15 cellular contexts compared by ENCODE assay signal in the genomic region with DNA sequence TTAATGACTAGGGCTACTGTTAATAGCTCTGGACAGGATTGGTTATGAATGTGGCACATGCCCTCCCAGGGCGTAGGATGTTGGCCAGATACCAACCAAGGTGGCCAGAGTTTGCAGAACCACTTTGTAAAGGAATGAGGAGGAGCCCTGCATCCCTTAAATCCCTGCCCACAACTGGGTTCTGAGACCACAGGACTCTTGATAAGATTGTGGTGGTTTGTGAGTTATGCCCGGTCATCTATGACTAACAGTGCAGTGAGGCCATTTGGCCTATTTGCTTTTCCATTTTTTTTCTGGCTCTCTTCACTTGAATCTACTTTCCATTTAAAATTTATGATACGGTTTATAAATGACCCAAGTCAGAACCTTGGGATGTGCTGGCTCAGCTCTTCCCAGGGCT.
DNase-seq lines count a peak whose midpoint lies in the region; ATAC-seq and TF ChIP-seq lines count a peak whose summit lies in the region.
"Had no signal": no experiment of that assay in that cellular context is flagged by ENCODE, and none has a peak within 500 bp of the region (broad histone marks: within the 10 kb centered on the region; RNA-seq: fewer than 3 reads in every experiment).

No MANE protein-coding gene starts in this region.

- no peaks in the 10 kb centered on the region for H3K27me3 ChIP-seq in brain microvascular endothelial cell (replicated peaks)
- H3K27me3 ChIP-seq: gastroesophageal sphincter had no signal

- in situ Hi-C loops in brain microvascular endothelial cell (cut with HindIII; ENCODE audit: low pct_ligation_motif_present, low sequenced_read_pairs) = loop anchor here (25.0 kb wide), 1 partner anchor 309 kb away; no protein-coding TSS in a partner anchor

- TF ChIP-seq CTCF in brain microvascular endothelial cell (IDR thresholded peaks at IDR 0.05; ENCODE audit: low read depth, low read length, missing control alignments) = no peak
- no peak for TF ChIP-seq CTCF in mesothelial cell of epicardium (IDR thresholded peaks at IDR 0.05; ENCODE audit: unreplicated experiment)

- H3K36me3 ChIP-seq in brain microvascular endothelial cell (replicated peaks) = no peaks in the 10 kb centered on the region
- H3K36me3 ChIP-seq: gastroesophageal sphincter had no signal

- no peak for ATAC-seq in GM21723 (IDR thresholded peaks at IDR 0.05; ENCODE audit: unreplicated experiment)
- ATAC-seq: CD8-positive, alpha-beta T cell; gastroesophageal sphincter; stimulated activated effector memory CD8-positive, alpha-beta T cell treated with anti-CD3 and anti-CD28 coated beads, Interleukin-12 subunit alpha, Interleukin-12 subunit beta, amount 100 ng/mL, for 72 hours had no signal

- no peak overlapping the region for H3K4me3 Mint-ChIP-seq in mesothelial cell of epicardium
- H3K4me3 Mint-ChIP-seq: CD8-positive, alpha-beta T cell; stimulated activated effector memory CD8-positive, alpha-beta T cell treated with anti-CD3 and anti-CD28 coated beads, Interleukin-12 subunit alpha, Interleukin-12 subunit beta, amount 100 ng/mL, for 72 hours had no signal

- H3K4me3 ChIP-seq in brain microvascular endothelial cell (ENCODE audit: low read depth, low read length) = no peak overlapping the region
- H3K4me3 ChIP-seq: gastroesophageal sphincter had no signal

- H3K4me1 Mint-ChIP-seq in mesothelial cell of epicardium = peaks cover 28% of the 10 kb centered on the region
- H3K4me1 Mint-ChIP-seq: stimulated activated effector memory CD8-positive, alpha-beta T cell treated with anti-CD3 and anti-CD28 coated beads, Interleukin-12 subunit alpha, Interleukin-12 subunit beta, amount 100 ng/mL, for 72 hours had no signal

- DNase-seq in DMS79 treated with DMSO at 0.1 percent for 48 hours (lab: John Stamatoyannopoulos, UW) (peak; percentile 31), OCI-M1 (lab: John Stamatoyannopoulos, UW) (peak; percentile 70), brain microvascular endothelial cell (peak; percentile 88), myocyte (ENCODE audit: low read depth) (peak; percentile 97), mesothelial cell of epicardium (ENCODE audit: low spot score in 2 of 2, unreplicated experiment in 2 of 2) (no peak), Ammon's horn (ENCODE audit: low spot score) (no peak), D341Med (ENCODE audit: low spot score) (no peak)
- DNase-seq: activated CD4-positive, alpha-beta T cell treated with anti-CD3 and anti-CD28 coated beads for 1 hour; CD8-positive, alpha-beta T cell; NCI-H345; Right ventricle myocardium superior; stimulated activated CD4-positive, alpha-beta T cell treated with anti-CD3 and anti-CD28 coated beads, Interleukin-15, amount 100 ng/mL, for 24 hours had no signal

- no peak overlapping the region for H3K27ac Mint-ChIP-seq in mesothelial cell of epicardium
- H3K27ac Mint-ChIP-seq: CD8-positive, alpha-beta T cell; stimulated activated effector memory CD8-positive, alpha-beta T cell treated with anti-CD3 and anti-CD28 coated beads, Interleukin-12 subunit alpha, Interleukin-12 subunit beta, amount 100 ng/mL, for 72 hours had no signal

- no peaks in the 10 kb centered on the region for H3K36me3 Mint-ChIP-seq in mesothelial cell of epicardium
- H3K36me3 Mint-ChIP-seq: CD8-positive, alpha-beta T cell; stimulated activated effector memory CD8-positive, alpha-beta T cell treated with anti-CD3 and anti-CD28 coated beads, Interleukin-12 subunit alpha, Interleukin-12 subunit beta, amount 100 ng/mL, for 72 hours had no signal

- no peak overlapping the region for H3K27ac ChIP-seq in brain microvascular endothelial cell
- H3K27ac ChIP-seq: gastroesophageal sphincter had no signal

- no peaks in the 10 kb centered on the region for H3K27me3 Mint-ChIP-seq in mesothelial cell of epicardium (ENCODE audit: low read depth)

- no peaks in the 10 kb centered on the region for H3K9me3 Mint-ChIP-seq in mesothelial cell of epicardium
- H3K9me3 Mint-ChIP-seq: CD8-positive, alpha-beta T cell; stimulated activated effector memory CD8-positive, alpha-beta T cell treated with anti-CD3 and anti-CD28 coated beads, Interleukin-12 subunit alpha, Interleukin-12 subunit beta, amount 100 ng/mL, for 72 hours had no signal

Comparison
In these comparisons a context has a peak if more than half of its experiments do, and no peak if none do; other contexts are left out.
1. DNase-seq: peak in DMS79 treated with DMSO at 0.1 percent for 48 hours (single experiment), OCI-M1 (single experiment), brain microvascular endothelial cell (single experiment) and myocyte (single experiment); none in mesothelial cell of epicardium (0 of 2), Ammon's horn (single experiment) and D341Med (single experiment).